1 cellular context compared by ENCODE assay signal in the genomic region with DNA sequence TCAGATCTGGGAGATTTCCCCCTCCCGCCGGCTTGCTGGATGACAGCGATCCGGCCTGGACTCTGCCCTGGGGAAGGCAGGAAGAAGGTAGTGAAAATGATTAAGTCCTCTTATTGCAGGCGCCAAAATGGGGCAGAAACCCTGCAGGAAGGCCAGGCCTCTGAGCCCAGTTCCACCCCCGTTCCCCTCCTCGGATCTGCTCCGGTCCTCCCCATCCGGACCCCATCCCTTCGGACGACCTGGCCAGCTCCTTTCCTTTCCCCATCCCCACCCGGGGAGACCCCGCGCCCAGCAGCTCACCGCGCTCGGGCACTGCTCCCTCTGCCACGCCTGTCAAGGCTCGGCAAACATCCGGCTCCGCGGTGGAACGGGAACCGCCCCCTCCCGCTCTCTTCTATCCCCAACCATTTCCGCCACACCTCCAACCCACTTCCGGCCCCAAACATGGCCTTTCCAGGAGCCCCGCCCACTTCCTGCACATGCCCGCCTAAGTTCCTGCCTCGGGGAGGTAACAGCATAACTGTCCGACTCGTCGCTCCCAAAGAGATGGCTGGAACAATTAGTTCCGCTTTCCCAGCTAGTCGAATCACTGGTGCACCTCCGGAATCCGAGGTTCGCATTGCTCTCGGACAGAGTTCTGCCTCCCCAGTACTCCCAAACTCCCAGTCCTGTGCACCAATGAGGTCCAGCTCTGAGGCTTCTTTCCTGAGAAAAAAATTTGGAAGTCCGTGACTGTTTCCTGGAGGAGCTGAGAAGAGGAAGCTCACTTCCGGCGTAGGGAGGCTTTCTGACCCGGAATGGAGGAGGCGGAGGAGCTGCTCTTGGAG.
TF ChIP-seq lines count a peak whose summit lies in the region.

A gene (minus strand): TSS at position 369 of the 827 bp plus-strand sequence. CDS start 4,512 bp downstream, outside the sequence.
A gene (plus strand): TSS at position 781 of the 827 bp plus-strand sequence. CDS start 17 bp downstream, at position 798.

TF ChIP-seq in K562, 482 proteins besides CTCF, POLR2A, EP300 and RAD21 (continued from another document and continues in another):
- TF ChIP-seq, protein P1, sequence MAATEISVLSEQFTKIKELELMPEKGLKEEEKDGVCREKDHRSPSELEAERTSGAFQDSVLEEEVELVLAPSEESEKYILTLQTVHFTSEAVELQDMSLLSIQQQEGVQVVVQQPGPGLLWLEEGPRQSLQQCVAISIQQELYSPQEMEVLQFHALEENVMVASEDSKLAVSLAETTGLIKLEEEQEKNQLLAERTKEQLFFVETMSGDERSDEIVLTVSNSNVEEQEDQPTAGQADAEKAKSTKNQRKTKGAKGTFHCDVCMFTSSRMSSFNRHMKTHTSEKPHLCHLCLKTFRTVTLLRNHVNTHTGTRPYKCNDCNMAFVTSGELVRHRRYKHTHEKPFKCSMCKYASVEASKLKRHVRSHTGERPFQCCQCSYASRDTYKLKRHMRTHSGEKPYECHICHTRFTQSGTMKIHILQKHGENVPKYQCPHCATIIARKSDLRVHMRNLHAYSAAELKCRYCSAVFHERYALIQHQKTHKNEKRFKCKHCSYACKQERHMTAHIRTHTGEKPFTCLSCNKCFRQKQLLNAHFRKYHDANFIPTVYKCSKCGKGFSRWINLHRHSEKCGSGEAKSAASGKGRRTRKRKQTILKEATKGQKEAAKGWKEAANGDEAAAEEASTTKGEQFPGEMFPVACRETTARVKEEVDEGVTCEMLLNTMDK (IDR thresholded peaks at IDR 0.05; ENCODE audit: borderline replicate concordance, insufficient read depth, low read depth, low read length, poor library complexity, severe bottlenecking) = no peak
- no peak; a peak in 1 of 4 replicates for TF ChIP-seq ETV6 (IDR thresholded peaks at IDR 0.05; ENCODE audit: borderline replicate concordance in 1 of 2, low read depth in 2 of 2, low read length in 1 of 2)
- 0 out of 2 replicates have a peak, but pooled peaks have one; percentile 77 for TF ChIP-seq ETV6 (CRISPR knock-in tag; IDR thresholded peaks at IDR 0.05; ENCODE audit: borderline replicate concordance)
- TF ChIP-seq ZNF57 (CRISPR knock-in tag; IDR thresholded peaks at IDR 0.05) = 0 out of 2 replicates have a peak, but pooled peaks have one; percentile 14
- peak; percentile 79 for TF ChIP-seq BHLHE40 (IDR thresholded peaks at IDR 0.05; ENCODE audit: low read length)
- 0 out of 2 replicates have a peak, but pooled peaks have one; percentile 17 for TF ChIP-seq GATAD2B (IDR thresholded peaks at IDR 0.05; ENCODE audit: borderline replicate concordance)
- 0 out of 2 replicates have a peak, but pooled peaks have one; percentile 5 for TF ChIP-seq SMARCA4 (IDR thresholded peaks at IDR 0.05)
- TF ChIP-seq, protein P2, sequence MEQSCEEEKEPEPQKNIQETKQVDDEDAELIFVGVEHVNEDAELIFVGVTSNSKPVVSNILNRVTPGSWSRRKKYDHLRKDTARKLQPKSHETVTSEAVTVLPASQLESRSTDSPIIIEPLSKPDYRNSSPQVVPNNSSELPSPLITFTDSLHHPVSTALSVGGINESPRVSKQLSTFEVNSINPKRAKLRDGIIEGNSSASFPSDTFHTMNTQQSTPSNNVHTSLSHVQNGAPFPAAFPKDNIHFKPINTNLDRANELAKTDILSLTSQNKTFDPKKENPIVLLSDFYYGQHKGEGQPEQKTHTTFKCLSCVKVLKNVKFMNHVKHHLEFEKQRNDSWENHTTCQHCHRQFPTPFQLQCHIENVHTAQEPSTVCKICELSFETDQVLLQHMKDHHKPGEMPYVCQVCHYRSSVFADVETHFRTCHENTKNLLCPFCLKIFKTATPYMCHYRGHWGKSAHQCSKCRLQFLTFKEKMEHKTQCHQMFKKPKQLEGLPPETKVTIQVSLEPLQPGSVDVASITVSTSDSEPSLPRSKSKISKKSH (CRISPR knock-in tag; IDR thresholded peaks at IDR 0.05) = no peak
- 0 out of 2 replicates have a peak, but pooled peaks have one; percentile 14 for TF ChIP-seq ATF1 (CRISPR knock-in tag; IDR thresholded peaks at IDR 0.05)
- TF ChIP-seq ATF1 (tag; IDR thresholded peaks at IDR 0.05) = peak; percentile 95
- TF ChIP-seq ZNF316 (IDR thresholded peaks at IDR 0.05) = no peak
- TF ChIP-seq, protein P3, sequence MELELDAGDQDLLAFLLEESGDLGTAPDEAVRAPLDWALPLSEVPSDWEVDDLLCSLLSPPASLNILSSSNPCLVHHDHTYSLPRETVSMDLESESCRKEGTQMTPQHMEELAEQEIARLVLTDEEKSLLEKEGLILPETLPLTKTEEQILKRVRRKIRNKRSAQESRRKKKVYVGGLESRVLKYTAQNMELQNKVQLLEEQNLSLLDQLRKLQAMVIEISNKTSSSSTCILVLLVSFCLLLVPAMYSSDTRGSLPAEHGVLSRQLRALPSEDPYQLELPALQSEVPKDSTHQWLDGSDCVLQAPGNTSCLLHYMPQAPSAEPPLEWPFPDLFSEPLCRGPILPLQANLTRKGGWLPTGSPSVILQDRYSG (tag; conservative IDR thresholded peaks at IDR 0.05; ENCODE audit: low read depth) = no peak; the same call in 1 of the 2 replicates
- TF ChIP-seq, protein P4, sequence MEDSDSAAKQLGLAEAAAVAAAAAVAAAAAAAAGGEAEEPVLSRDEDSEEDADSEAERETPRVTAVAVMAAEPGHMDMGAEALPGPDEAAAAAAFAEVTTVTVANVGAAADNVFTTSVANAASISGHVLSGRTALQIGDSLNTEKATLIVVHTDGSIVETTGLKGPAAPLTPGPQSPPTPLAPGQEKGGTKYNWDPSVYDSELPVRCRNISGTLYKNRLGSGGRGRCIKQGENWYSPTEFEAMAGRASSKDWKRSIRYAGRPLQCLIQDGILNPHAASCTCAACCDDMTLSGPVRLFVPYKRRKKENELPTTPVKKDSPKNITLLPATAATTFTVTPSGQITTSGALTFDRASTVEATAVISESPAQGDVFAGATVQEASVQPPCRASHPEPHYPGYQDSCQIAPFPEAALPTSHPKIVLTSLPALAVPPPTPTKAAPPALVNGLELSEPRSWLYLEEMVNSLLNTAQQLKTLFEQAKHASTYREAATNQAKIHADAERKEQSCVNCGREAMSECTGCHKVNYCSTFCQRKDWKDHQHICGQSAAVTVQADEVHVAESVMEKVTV (CRISPR knock-in tag; IDR thresholded peaks at IDR 0.05) = 0 out of 2 replicates have a peak, but pooled peaks have one; percentile 20
- peak; percentile 95 for TF ChIP-seq NFRKB (IDR thresholded peaks at IDR 0.05; ENCODE audit: low read depth)
- peak; percentile 64; the same call in 1 of the 2 replicates for TF ChIP-seq ZNF75A (CRISPR knock-in tag; IDR thresholded peaks at IDR 0.05)
- no peak for TF ChIP-seq BMI1 (IDR thresholded peaks at IDR 0.05; ENCODE audit: low read length)
- peak; percentile 55 for TF ChIP-seq SETDB1 (IDR thresholded peaks at IDR 0.05; ENCODE audit: low read length)
- no peak for TF ChIP-seq SMARCA5 (IDR thresholded peaks at IDR 0.05)
- TF ChIP-seq ZBED1 (IDR thresholded peaks at IDR 0.05) = no peak
- TF ChIP-seq, protein P5, sequence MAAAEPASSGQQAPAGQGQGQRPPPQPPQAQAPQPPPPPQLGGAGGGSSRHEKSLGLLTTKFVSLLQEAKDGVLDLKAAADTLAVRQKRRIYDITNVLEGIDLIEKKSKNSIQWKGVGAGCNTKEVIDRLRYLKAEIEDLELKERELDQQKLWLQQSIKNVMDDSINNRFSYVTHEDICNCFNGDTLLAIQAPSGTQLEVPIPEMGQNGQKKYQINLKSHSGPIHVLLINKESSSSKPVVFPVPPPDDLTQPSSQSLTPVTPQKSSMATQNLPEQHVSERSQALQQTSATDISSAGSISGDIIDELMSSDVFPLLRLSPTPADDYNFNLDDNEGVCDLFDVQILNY (CRISPR knock-in tag; IDR thresholded peaks at IDR 0.05) = no peak
- peak in 1 of 2 experiments; percentile 91; a peak in 2 of 4 replicates for TF ChIP-seq KDM4B (IDR thresholded peaks at IDR 0.05; ENCODE audit: borderline replicate concordance in 2 of 2, low read depth in 1 of 2)
- no peak for TF ChIP-seq PTRF (tag; IDR thresholded peaks at IDR 0.05)
- TF ChIP-seq SNIP1 (IDR thresholded peaks at IDR 0.05; ENCODE audit: low read depth) = 0 out of 2 replicates have a peak, but pooled peaks have one; percentile 14
- TF ChIP-seq, protein P6, sequence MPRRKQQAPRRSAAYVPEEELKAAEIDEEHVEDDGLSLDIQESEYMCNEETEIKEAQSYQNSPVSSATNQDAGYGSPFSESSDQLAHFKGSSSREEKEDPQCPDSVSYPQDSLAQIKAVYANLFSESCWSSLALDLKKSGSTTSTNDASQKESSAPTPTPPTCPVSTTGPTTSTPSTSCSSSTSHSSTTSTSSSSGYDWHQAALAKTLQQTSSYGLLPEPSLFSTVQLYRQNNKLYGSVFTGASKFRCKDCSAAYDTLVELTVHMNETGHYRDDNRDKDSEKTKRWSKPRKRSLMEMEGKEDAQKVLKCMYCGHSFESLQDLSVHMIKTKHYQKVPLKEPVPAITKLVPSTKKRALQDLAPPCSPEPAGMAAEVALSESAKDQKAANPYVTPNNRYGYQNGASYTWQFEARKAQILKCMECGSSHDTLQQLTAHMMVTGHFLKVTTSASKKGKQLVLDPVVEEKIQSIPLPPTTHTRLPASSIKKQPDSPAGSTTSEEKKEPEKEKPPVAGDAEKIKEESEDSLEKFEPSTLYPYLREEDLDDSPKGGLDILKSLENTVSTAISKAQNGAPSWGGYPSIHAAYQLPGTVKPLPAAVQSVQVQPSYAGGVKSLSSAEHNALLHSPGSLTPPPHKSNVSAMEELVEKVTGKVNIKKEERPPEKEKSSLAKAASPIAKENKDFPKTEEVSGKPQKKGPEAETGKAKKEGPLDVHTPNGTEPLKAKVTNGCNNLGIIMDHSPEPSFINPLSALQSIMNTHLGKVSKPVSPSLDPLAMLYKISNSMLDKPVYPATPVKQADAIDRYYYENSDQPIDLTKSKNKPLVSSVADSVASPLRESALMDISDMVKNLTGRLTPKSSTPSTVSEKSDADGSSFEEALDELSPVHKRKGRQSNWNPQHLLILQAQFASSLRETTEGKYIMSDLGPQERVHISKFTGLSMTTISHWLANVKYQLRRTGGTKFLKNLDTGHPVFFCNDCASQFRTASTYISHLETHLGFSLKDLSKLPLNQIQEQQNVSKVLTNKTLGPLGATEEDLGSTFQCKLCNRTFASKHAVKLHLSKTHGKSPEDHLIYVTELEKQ (CRISPR knock-in tag; IDR thresholded peaks at IDR 0.05) = no peak
- no peak for TF ChIP-seq SMAD2 (IDR thresholded peaks at IDR 0.05; ENCODE audit: low read depth, low read length)
- TF ChIP-seq IFI16 (CRISPR knock-in tag; IDR thresholded peaks at IDR 0.05) = no peak
- no peak for TF ChIP-seq TSC22D4 (tag; IDR thresholded peaks at IDR 0.05)
- TF ChIP-seq YBX1 (IDR thresholded peaks at IDR 0.05) = no peak
- TF ChIP-seq STAG1 (CRISPR knock-in tag; IDR thresholded peaks at IDR 0.05; ENCODE audit: borderline replicate concordance) = no peak
- no peak for TF ChIP-seq ZNF408 (CRISPR knock-in tag; IDR thresholded peaks at IDR 0.05; ENCODE audit: low read depth)
- TF ChIP-seq, protein P7, sequence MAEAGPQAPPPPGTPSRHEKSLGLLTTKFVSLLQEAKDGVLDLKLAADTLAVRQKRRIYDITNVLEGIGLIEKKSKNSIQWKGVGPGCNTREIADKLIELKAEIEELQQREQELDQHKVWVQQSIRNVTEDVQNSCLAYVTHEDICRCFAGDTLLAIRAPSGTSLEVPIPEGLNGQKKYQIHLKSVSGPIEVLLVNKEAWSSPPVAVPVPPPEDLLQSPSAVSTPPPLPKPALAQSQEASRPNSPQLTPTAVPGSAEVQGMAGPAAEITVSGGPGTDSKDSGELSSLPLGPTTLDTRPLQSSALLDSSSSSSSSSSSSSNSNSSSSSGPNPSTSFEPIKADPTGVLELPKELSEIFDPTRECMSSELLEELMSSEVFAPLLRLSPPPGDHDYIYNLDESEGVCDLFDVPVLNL (CRISPR knock-in tag; IDR thresholded peaks at IDR 0.05; ENCODE audit: low read depth) = no peak
- TF ChIP-seq RFX7 (CRISPR knock-in tag; IDR thresholded peaks at IDR 0.05) = no peak
- no peak for TF ChIP-seq BRD9 (IDR thresholded peaks at IDR 0.05; ENCODE audit: low read depth, partially characterized antibody)
- TF ChIP-seq DPF2 (IDR thresholded peaks at IDR 0.05) = 0 out of 2 replicates have a peak, but pooled peaks have one; percentile 59
- TF ChIP-seq U2AF2 (optimal IDR thresholded peaks at IDR 0.05; ENCODE audit: low read depth, low read length) = no peak
- TF ChIP-seq, protein P8, sequence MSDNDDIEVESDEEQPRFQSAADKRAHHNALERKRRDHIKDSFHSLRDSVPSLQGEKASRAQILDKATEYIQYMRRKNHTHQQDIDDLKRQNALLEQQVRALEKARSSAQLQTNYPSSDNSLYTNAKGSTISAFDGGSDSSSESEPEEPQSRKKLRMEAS (CRISPR knock-in tag; IDR thresholded peaks at IDR 0.05) = peak; percentile 58
- no peak for TF ChIP-seq PHTF2 (CRISPR knock-in tag; IDR thresholded peaks at IDR 0.05)
- TF ChIP-seq FOXJ3 (CRISPR knock-in tag; IDR thresholded peaks at IDR 0.05) = no peak
- TF ChIP-seq, protein P9, sequence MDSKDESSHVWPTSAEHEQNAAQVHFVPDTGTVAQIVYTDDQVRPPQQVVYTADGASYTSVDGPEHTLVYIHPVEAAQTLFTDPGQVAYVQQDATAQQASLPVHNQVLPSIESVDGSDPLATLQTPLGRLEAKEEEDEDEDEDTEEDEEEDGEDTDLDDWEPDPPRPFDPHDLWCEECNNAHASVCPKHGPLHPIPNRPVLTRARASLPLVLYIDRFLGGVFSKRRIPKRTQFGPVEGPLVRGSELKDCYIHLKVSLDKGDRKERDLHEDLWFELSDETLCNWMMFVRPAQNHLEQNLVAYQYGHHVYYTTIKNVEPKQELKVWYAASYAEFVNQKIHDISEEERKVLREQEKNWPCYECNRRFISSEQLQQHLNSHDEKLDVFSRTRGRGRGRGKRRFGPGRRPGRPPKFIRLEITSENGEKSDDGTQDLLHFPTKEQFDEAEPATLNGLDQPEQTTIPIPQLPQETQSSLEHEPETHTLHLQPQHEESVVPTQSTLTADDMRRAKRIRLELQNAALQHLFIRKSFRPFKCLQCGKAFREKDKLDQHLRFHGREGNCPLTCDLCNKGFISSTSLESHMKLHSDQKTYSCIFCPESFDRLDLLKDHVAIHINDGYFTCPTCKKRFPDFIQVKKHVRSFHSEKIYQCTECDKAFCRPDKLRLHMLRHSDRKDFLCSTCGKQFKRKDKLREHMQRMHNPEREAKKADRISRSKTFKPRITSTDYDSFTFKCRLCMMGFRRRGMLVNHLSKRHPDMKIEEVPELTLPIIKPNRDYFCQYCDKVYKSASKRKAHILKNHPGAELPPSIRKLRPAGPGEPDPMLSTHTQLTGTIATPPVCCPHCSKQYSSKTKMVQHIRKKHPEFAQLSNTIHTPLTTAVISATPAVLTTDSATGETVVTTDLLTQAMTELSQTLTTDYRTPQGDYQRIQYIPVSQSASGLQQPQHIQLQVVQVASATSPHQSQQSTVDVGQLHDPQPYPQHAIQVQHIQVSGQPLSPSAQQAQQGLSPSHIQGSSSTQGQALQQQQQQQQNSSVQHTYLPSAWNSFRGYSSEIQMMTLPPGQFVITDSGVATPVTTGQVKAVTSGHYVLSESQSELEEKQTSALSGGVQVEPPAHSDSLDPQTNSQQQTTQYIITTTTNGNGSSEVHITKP (IDR thresholded peaks at IDR 0.05; ENCODE audit: partially characterized antibody) = peak; percentile 32
